Comparison of ENCODE assay signal across 1 cellular context in genomic region chr7:45902820-45903219, GRCh38.
TF ChIP-seq lines count a peak whose summit lies in the region.

No MANE protein-coding gene starts in this region.

TF ChIP-seq in SK-N-SH, 30 proteins besides CTCF, POLR2A, EP300 and RAD21 (continued from another document):
- no peak for TF ChIP-seq USF2 (IDR thresholded peaks at IDR 0.05; ENCODE audit: borderline replicate concordance, low read depth, low read length)
- no peak for TF ChIP-seq MEF2A (IDR thresholded peaks at IDR 0.05; ENCODE audit: borderline replicate concordance, low read depth)
- TF ChIP-seq USF1 (IDR thresholded peaks at IDR 0.05; ENCODE audit: borderline replicate concordance, low read depth): no peak
- no peak for TF ChIP-seq FOSL2 (IDR thresholded peaks at IDR 0.05; ENCODE audit: borderline replicate concordance, low read depth)
- TF ChIP-seq GABPA (IDR thresholded peaks at IDR 0.05; ENCODE audit: low read depth): no peak
- TF ChIP-seq ELF1 (IDR thresholded peaks at IDR 0.05): no peak
- TF ChIP-seq IRF3 (IDR thresholded peaks at IDR 0.05; ENCODE audit: low read depth, low read length): no peak
- no peak for TF ChIP-seq SMC3 (IDR thresholded peaks at IDR 0.05; ENCODE audit: low read depth, low read length)
- no peak for TF ChIP-seq NRF1 (IDR thresholded peaks at IDR 0.05; ENCODE audit: low read depth, low read length)
- no peak for TF ChIP-seq CHD2 (IDR thresholded peaks at IDR 0.05; ENCODE audit: low read length, partially characterized antibody)
- no peak for TF ChIP-seq POLR2AphosphoS5 (IDR thresholded peaks at IDR 0.05; ENCODE audit: low read depth, low read length)
- no peak for TF ChIP-seq EZH2phosphoT487 (IDR thresholded peaks at IDR 0.05; ENCODE audit: borderline replicate concordance, low read depth)
- no peak for TF ChIP-seq RXRA (IDR thresholded peaks at IDR 0.05; ENCODE audit: borderline replicate concordance, low read depth)
